9 cellular contexts compared by ENCODE assay signal in genomic region chr10:6542999-6543430, GRCh38. TPM values are rescaled to one million over a fixed set of nuclear protein-coding genes. Genes with fewer than 3 reads are reported as not detected.
DNase-seq lines count a peak whose midpoint lies in the region; ATAC-seq, FAIRE-seq and TF ChIP-seq lines count a peak whose summit lies in the region.
"Had no signal": no experiment of that assay in that cellular context is flagged by ENCODE, and none has a peak within 500 bp of the region (broad histone marks: within the 10 kb centered on the region; RNA-seq: fewer than 3 reads in every experiment).

No MANE protein-coding gene starts in this region.

- H2AK5ac ChIP-seq in H9 (ENCODE audit: insufficient read length, low read length), result no peak overlapping the region

- H3K4ac ChIP-seq in H9 (ENCODE audit: low read depth, low read length), result no peak overlapping the region

- peak overlapping the region; percentile 77 to 90 (median 86) for H3K4me3 Mint-ChIP-seq in T-cell
- H3K4me3 Mint-ChIP-seq in progenitor cell of endocrine pancreas (ENCODE audit: low read depth), result peak overlapping the region; percentile 52
- no peak overlapping the region for H3K4me3 Mint-ChIP-seq in H9
- H3K4me3 Mint-ChIP-seq: brain had no signal

- no peaks in the 10 kb centered on the region for H3K36me3 ChIP-seq in HAP-1 (replicated peaks)

- no peaks in the 10 kb centered on the region for H4K20me1 ChIP-seq in H9 (ENCODE audit: control insufficient read depth, insufficient read depth, insufficient read length)

- in situ Hi-C loops in HAP-1 (cut with MboI; ENCODE audit: low sequenced_read_pairs), result no loop called here

- H3K27me3 Mint-ChIP-seq in T-cell (no peaks in the 10 kb centered on the region), progenitor cell of endocrine pancreas (peaks cover 4% of the 10 kb centered on the region), H9 (ENCODE audit: low read depth) (peaks cover 5% of the 10 kb centered on the region)

- no peak overlapping the region for H3K14ac ChIP-seq in H9 (ENCODE audit: insufficient read depth, low read length)

- no peaks in the 10 kb centered on the region for H3K79me2 ChIP-seq in H9 (ENCODE audit: insufficient read depth, low read length)

- H3K27ac ChIP-seq in H9 (ENCODE audit: insufficient read length, low read depth, low read length), result no peak overlapping the region

- H3K4me2 ChIP-seq in H9 (ENCODE audit: insufficient read depth, insufficient read length, low read length), result no peak overlapping the region

- no CpG with 5 or more reads among the region's 9 CpGs for WGBS in H9 (ENCODE audit: extremely low coverage, insufficient read length, low lambda C conversion rate)

- no peaks in the 10 kb centered on the region for H3K27me3 ChIP-seq in H9 (ENCODE audit: insufficient read depth, low read length)
- peaks cover 2% of the 10 kb centered on the region; the same call in 1 of the 2 replicates for H3K27me3 ChIP-seq in HAP-1 (ENCODE audit: low read depth)

- no peak overlapping the region for H2BK15ac ChIP-seq in H9 (ENCODE audit: low read depth, low read length)

- H2BK20ac ChIP-seq in H9 (ENCODE audit: low read depth, low read length, poor library complexity, severe bottlenecking), result no peak overlapping the region

- H2AFZ ChIP-seq in H9 (ENCODE audit: low read length), result no peak overlapping the region

- H3K56ac ChIP-seq in H9 (ENCODE audit: insufficient read length, low read depth, low read length), result no peak overlapping the region

- no peak overlapping the region for H4K5ac ChIP-seq in H9 (ENCODE audit: insufficient read length, low read depth, low read length)

- DNase-seq in GM19239 (ENCODE audit: insufficient read length, low spot score), result no peak
- peak in 33 of 34 experiments; percentile 30 to 82 (median 60) for DNase-seq in T-cell
- peak; percentile 24 for DNase-seq in activated naive CD4-positive, alpha-beta T cell treated with anti-CD3 and anti-CD28 coated beads, Interleukin-2, amount 50 U/mL, for 16 hours
- DNase-seq in progenitor cell of endocrine pancreas (ENCODE audit: low spot score, unreplicated experiment), result no peak
- no peak for DNase-seq in H9
- no peak for DNase-seq in HAP-1 (ENCODE audit: low spot score in 2 of 2)
- no peak for DNase-seq in NCI-H526 (lab: John Stamatoyannopoulos, UW)

- H3K9me3 ChIP-seq in H9 (ENCODE audit: control insufficient read depth, low read depth, low read length) (no peaks in the 10 kb centered on the region), HAP-1 (no peaks in the 10 kb centered on the region)

- H3K79me1 ChIP-seq in H9 (ENCODE audit: insufficient read depth, low read depth, low read length, poor library complexity, severe bottlenecking), result no peaks in the 10 kb centered on the region

- no peak overlapping the region for H3K18ac ChIP-seq in H9 (ENCODE audit: insufficient read length, low read depth, low read length)

- no peak overlapping the region for H4K91ac ChIP-seq in H9 (ENCODE audit: insufficient read length, low read depth, low read length)

- peak overlapping the region; percentile 100 for H3K27ac Mint-ChIP-seq in T-cell
- peak overlapping the region; percentile 93 for H3K27ac Mint-ChIP-seq in progenitor cell of endocrine pancreas
- peak overlapping the region in 1 of 3 experiments; percentile 42; a peak in 2 of 7 replicates for H3K27ac Mint-ChIP-seq in H9
- H3K27ac Mint-ChIP-seq: brain had no signal

- no peak overlapping the region for H3K23ac ChIP-seq in H9 (ENCODE audit: insufficient read length, low read depth, low read length)

- POLR2A ChIA-PET in T-cell (lab: Charles Lee), result interaction anchor here (0.6 to 1.2 kb wide), 5 partner anchors 9 to 388 kb away, joined by 3 to 6 read pairs (median 3); no protein-coding TSS in a partner anchor

- H2BK5ac ChIP-seq in H9 (ENCODE audit: insufficient read length, low read length), result no peak overlapping the region

- no peaks in the 10 kb centered on the region for H3K23me2 ChIP-seq in H9 (ENCODE audit: insufficient read length, low read depth, low read length, poor library complexity, severe bottlenecking)

- H3K4me1 ChIP-seq in H9 (ENCODE audit: insufficient read depth, low read length) (peaks cover 7% of the 10 kb centered on the region; the same call in 1 of the 2 replicates), HAP-1 (no peaks in the 10 kb centered on the region)

- ATAC-seq in T-cell (replicated peaks in 1 of 4), result peak; percentile 87 to 91 (median 88)
- no peak for ATAC-seq in SK-N-SH treated with all-trans-retinoic acid at 6 μM for 48 hours

- no peak overlapping the region for H2BK12ac ChIP-seq in H9 (ENCODE audit: insufficient read length, low read depth, low read length)

- no peaks in the 10 kb centered on the region for H3K9me3 Mint-ChIP-seq in T-cell
- H3K9me3 Mint-ChIP-seq in progenitor cell of endocrine pancreas (ENCODE audit: low read depth), result no peaks in the 10 kb centered on the region
- no peaks in the 10 kb centered on the region for H3K9me3 Mint-ChIP-seq in H9

- no peak overlapping the region for H3T11ph ChIP-seq in H9 (ENCODE audit: low read length)

- peak; percentile 26 for FAIRE-seq in GM19239 (lab: Jason Lieb, UNC)

- peaks cover 25% of the 10 kb centered on the region for H3K36me3 Mint-ChIP-seq in T-cell
- H3K36me3 Mint-ChIP-seq in progenitor cell of endocrine pancreas (ENCODE audit: insufficient read depth), result no peaks in the 10 kb centered on the region
- no peaks in the 10 kb centered on the region for H3K36me3 Mint-ChIP-seq in H9 (ENCODE audit: insufficient read depth in 1 of 3, low read depth in 3 of 3)
- H3K36me3 Mint-ChIP-seq: brain had no signal

- H4K8ac ChIP-seq in H9 (replicated peaks; ENCODE audit: insufficient read length, low read depth, low read length), result no peak overlapping the region

- CTCF ChIA-PET in T-cell (lab: Charles Lee), result interaction anchor here (0.5 to 2.7 kb wide), 12 partner anchors 9 to 141 kb away, joined by 3 to 19 read pairs (median 4); no protein-coding TSS in a partner anchor

- no peak overlapping the region for H3K9ac ChIP-seq in H9 (ENCODE audit: extremely low read depth, insufficient read length, low read length)

- no peak overlapping the region for H2BK120ac ChIP-seq in H9 (ENCODE audit: low read depth, low read length, poor library complexity, severe bottlenecking)

- H3K4me1 Mint-ChIP-seq in T-cell (peaks cover 81 to 88% (median 86%) of the 10 kb centered on the region in 3 donors), progenitor cell of endocrine pancreas (ENCODE audit: low read depth) (peaks cover 8% of the 10 kb centered on the region), H9 (peaks cover 12 to 17% of the 10 kb centered on the region in 2 experiments)

- TF ChIP-seq CTCF in progenitor cell of endocrine pancreas (IDR thresholded peaks at IDR 0.05; ENCODE audit: unreplicated experiment) (no peak), H9 (conservative IDR thresholded peaks at IDR 0.05) (no peak)

- H3K4me3 ChIP-seq in HAP-1, result no peak overlapping the region

TF ChIP-seq in SK-N-SH treated with all-trans-retinoic acid at 6 μM for 48 hours, 23 proteins besides CTCF, POLR2A, EP300 and RAD21 (continues in another document):
- TF ChIP-seq CSRNP3 (CRISPR knock-in tag; IDR thresholded peaks at IDR 0.05), result no peak
- TF ChIP-seq, protein P1, sequence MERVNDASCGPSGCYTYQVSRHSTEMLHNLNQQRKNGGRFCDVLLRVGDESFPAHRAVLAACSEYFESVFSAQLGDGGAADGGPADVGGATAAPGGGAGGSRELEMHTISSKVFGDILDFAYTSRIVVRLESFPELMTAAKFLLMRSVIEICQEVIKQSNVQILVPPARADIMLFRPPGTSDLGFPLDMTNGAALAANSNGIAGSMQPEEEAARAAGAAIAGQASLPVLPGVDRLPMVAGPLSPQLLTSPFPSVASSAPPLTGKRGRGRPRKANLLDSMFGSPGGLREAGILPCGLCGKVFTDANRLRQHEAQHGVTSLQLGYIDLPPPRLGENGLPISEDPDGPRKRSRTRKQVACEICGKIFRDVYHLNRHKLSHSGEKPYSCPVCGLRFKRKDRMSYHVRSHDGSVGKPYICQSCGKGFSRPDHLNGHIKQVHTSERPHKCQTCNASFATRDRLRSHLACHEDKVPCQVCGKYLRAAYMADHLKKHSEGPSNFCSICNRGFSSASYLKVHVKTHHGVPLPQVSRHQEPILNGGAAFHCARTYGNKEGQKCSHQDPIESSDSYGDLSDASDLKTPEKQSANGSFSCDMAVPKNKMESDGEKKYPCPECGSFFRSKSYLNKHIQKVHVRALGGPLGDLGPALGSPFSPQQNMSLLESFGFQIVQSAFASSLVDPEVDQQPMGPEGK (CRISPR knock-in tag; IDR thresholded peaks at IDR 0.05; ENCODE audit: borderline replicate concordance), result no peak

RNA-seq across cellular contexts. Expression of gene PRKCQ, which starts 37.1 kb away (rescaled TPM):
- total RNA-seq in T-cell (10 to 100 TPM; 60.3 to 67.4 (median 61.6) TPM), progenitor cell of endocrine pancreas (5.6 and 6.1 TPM in 2 replicates), H9 (2021) (11.8 and 12.1 TPM in 2 replicates)

Comparison
In these comparisons a context has a peak if more than half of its experiments do, and no peak if none do; other contexts are left out.
1. DNase-seq: peak in T-cell (33 of 34) and activated naive CD4-positive, alpha-beta T cell treated with anti-CD3 and anti-CD28 coated beads, Interleukin-2, amount 50 U/mL, for 16 hours (single experiment); none in GM19239 (single experiment), progenitor cell of endocrine pancreas (single experiment), H9 (single experiment), HAP-1 (0 of 2) and NCI-H526 (0 of 2).
2. H3K4me3 Mint-ChIP-seq: peak in T-cell (3 of 3) and progenitor cell of endocrine pancreas (single experiment); none in H9 (0 of 2).